In the genomic region with DNA sequence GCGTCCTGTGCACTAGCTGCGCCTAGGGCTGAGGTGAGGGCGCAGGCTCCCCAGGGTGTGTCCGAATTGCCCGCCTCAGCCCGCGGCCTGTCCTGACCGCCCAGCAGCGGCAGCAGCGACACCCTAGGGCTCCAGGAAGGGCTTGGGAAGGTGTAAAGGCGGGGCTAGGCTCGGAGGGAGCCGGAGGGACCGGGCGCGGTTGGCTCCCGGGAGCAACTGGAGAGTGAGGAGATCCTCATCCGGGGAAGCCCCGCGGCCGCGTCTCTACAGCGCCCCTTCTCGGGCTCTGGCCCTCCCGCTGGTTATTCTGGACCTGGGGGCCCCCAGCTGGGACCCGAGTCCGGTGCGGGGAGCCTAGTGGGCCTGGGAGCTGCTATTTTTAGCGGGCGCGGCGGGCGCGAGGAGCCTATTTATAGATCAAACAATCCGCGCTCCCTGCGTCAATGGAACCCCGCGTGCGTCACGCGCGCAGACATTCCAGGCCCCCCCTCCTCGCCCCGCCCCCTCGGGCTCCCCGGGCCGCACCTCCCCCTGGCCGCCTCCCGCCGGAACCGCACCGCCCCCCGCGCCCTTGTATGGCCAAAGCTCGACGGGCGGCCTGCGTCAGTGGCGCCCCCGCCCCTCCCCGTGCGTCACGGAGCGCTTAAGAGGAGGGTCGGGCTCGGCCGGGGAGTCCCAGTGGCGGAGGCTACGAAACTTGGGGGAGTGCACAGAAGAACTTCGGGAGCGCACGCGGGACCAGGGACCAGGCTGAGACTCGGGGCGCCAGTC, we compare ENCODE assay signal across 8 cellular contexts. TPM values are rescaled to one million over a fixed set of nuclear protein-coding genes. Genes with fewer than 3 reads are reported as not detected.
DNase-seq lines count a peak whose midpoint lies in the region; ATAC-seq and TF ChIP-seq lines count a peak whose summit lies in the region.

A gene (plus strand): TSS at position 672 of the 771 bp plus-strand sequence. CDS start 2,887 bp downstream, outside the sequence.

- H3K4me1 Mint-ChIP-seq in immature natural killer cell: peaks cover 30 to 33% of the 10 kb centered on the region in 2 donors

- H3K27me3 ChIP-seq in breast epithelium: no peaks in the 10 kb centered on the region

- ATAC-seq in GM18508 (IDR thresholded peaks at IDR 0.05; ENCODE audit: insufficient read depth, unreplicated experiment) (peak; percentile 44), HG02973 (IDR thresholded peaks at IDR 0.05; ENCODE audit: unreplicated experiment) (peak; percentile 76)

- TF ChIP-seq CTCF in 22Rv1 (IDR thresholded peaks at IDR 0.05) (peak; percentile 46), WI38 (IDR thresholded peaks at IDR 0.05; ENCODE audit: low read depth, low read length) (no peak), breast epithelium (IDR thresholded peaks at IDR 0.05) (peak in 1 of 3 donors; percentile 13)

- H3K4me3 Mint-ChIP-seq in immature natural killer cell: peak within 1 kb of the TSS; percentile 84 to 95 (median 93)

- H3K4me3 ChIP-seq in WI38 (ENCODE audit: low read depth, low read length) (peak within 1 kb of the TSS; percentile 78), breast epithelium (peak within 1 kb of the TSS; percentile 57 to 81 (median 59))

- peak within 1 kb of the TSS; percentile 85 for H3K27ac ChIP-seq in 22Rv1
- H3K27ac ChIP-seq in breast epithelium: peak within 1 kb of the TSS; percentile 99

- no peaks in the 10 kb centered on the region for H3K9me3 ChIP-seq in breast epithelium

- H3K36me3 ChIP-seq in breast epithelium: no peaks in the 10 kb centered on the region

- peaks cover 6% of the 10 kb centered on the region in 2 donors for H3K4me1 ChIP-seq in breast epithelium

- H3K27ac Mint-ChIP-seq in immature natural killer cell: peak within 1 kb of the TSS; percentile 90 to 99 (median 98)

- peaks cover 6 to 24% (median 12%) of the 10 kb centered on the region in 3 donors for H3K27me3 Mint-ChIP-seq in immature natural killer cell (ENCODE audit: low read depth in 3 of 3)

- peak; percentile 48 for TF ChIP-seq POLR2A in breast epithelium (IDR thresholded peaks at IDR 0.05)

- no peaks in the 10 kb centered on the region for H3K36me3 Mint-ChIP-seq in immature natural killer cell

- intact Hi-C loops in breast epithelium (cut with DNase I; ENCODE audit: low total_unique reads): no loop called here

- peak; percentile 69 for DNase-seq in NCI-H2107 treated with DMSO at 0.1 percent for 48 hours (lab: John Stamatoyannopoulos, UW; ENCODE audit: unreplicated experiment)
- DNase-seq in breast epithelium (ENCODE audit: low spot score in 2 of 2): peak; percentile 97 to 99
- peak; percentile 98 to 99 (median 98) for DNase-seq in immature natural killer cell
- DNase-seq in smooth muscle cell of the brain vasculature (ENCODE audit: low read depth, low spot score): peak; percentile 79

- no peaks in the 10 kb centered on the region for H3K9me3 Mint-ChIP-seq in immature natural killer cell

RNA-seq across cellular contexts. Expression of the gene that starts here (rescaled TPM):
- 100 to 1,000 TPM in 1 of 3 donors, 10 to 100 TPM in 2; 35.7 to 154 (median 66.2) TPM for total RNA-seq in breast epithelium
- 1 to 10 TPM in 2 of 3 donors, under 1 TPM in 1; 0.83 to 2.1 (median 1.3) TPM for polyA plus RNA-seq in immature natural killer cell

Comparison
In these comparisons a context has a peak if more than half of its experiments do, and no peak if none do; other contexts are left out.
1. Peak in every context shown above with its lines: DNase-seq, ATAC-seq, H3K4me3 ChIP-seq and H3K27ac ChIP-seq.